ENCODE assay signal across 14 cellular contexts in the genomic region with DNA sequence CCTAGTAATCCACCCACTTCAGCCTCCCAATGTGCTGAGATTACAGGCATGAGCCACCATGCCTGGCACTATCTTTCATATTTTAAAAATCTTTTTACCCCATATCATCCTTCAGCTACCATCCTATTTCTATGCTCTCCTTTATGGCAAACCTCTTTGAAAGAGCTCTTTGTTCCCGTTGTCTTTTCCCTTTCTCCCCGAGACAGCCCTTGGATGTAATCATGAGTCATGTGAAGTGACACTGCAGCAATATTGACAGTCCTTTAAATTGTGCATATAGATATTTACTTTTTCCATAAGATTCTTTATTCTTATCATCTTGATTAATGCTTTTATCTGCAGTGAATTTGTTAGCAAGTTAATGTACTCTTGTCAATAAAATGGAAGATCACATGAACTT.
DNase-seq lines count a peak whose midpoint lies in the region; TF ChIP-seq lines count a peak whose summit lies in the region.
"Had no signal": no experiment of that assay in that cellular context is flagged by ENCODE, and none has a peak within 500 bp of the region (broad histone marks: within the 10 kb centered on the region; RNA-seq: fewer than 3 reads in every experiment).

No MANE protein-coding gene starts in this region.

- H3K9me3 Mint-ChIP-seq in nephron progenitor cell = no peaks in the 10 kb centered on the region

- H3K27ac Mint-ChIP-seq in nephron progenitor cell = no peak overlapping the region
- H3K27ac Mint-ChIP-seq: CD4-positive, CD25-positive, alpha-beta regulatory T cell had no signal

- peak; percentile 21 for DNase-seq in NCI-H748 (lab: John Stamatoyannopoulos, UW; ENCODE audit: unreplicated experiment)
- DNase-seq in NCI-H748 treated with DMSO at 0.1 percent for 48 hours (lab: John Stamatoyannopoulos, UW) = no peak
- peak; percentile 3 for DNase-seq in RPMI7951 (ENCODE audit: low read depth)
- peak; percentile 24 for DNase-seq in medulla oblongata (ENCODE audit: extremely low spot score)
- DNase-seq in NCI-H187 (lab: John Stamatoyannopoulos, UW) = no peak
- DNase-seq in NCI-H1048 (lab: John Stamatoyannopoulos, UW) = no peak
- DNase-seq in GOT3 (lab: John Stamatoyannopoulos, UW) = no peak
- DNase-seq in nephron progenitor cell = no peak
- DNase-seq: ACHN; Calu3; CD4-positive, CD25-positive, alpha-beta regulatory T cell; DMS 273 treated with DMSO at 0.1 percent for 48 hours; DND-41; GDM1 had no signal

- H3K4me1 Mint-ChIP-seq in nephron progenitor cell = no peaks in the 10 kb centered on the region
- H3K4me1 Mint-ChIP-seq: CD4-positive, CD25-positive, alpha-beta regulatory T cell had no signal

- H3K36me3 Mint-ChIP-seq in nephron progenitor cell (ENCODE audit: low read depth) = no peaks in the 10 kb centered on the region
- H3K36me3 Mint-ChIP-seq: CD4-positive, CD25-positive, alpha-beta regulatory T cell had no signal

- no peaks in the 10 kb centered on the region for H3K27me3 Mint-ChIP-seq in nephron progenitor cell (ENCODE audit: low read depth, poor library complexity)
- H3K27me3 Mint-ChIP-seq: CD4-positive, CD25-positive, alpha-beta regulatory T cell had no signal

- H3K4me3 Mint-ChIP-seq in nephron progenitor cell = no peak overlapping the region
- H3K4me3 Mint-ChIP-seq: CD4-positive, CD25-positive, alpha-beta regulatory T cell had no signal

- TF ChIP-seq CTCF in nephron progenitor cell (IDR thresholded peaks at IDR 0.05) = no peak

Comparison
In these comparisons a context has a peak if more than half of its experiments do, and no peak if none do; other contexts are left out.
1. DNase-seq: peak in NCI-H748 (single experiment), RPMI7951 (single experiment) and medulla oblongata (single experiment); none in NCI-H748 treated with DMSO at 0.1 percent for 48 hours (single experiment), NCI-H187 (0 of 2), NCI-H1048 (single experiment), GOT3 (single experiment) and nephron progenitor cell (single experiment).